Comparison of ENCODE assay signal across 8 cellular contexts in genomic region chr12:121810833-121811433, GRCh38. TPM values are rescaled to one million over a fixed set of nuclear protein-coding genes. Genes with fewer than 3 reads are reported as not detected.
DNase-seq lines count a peak whose midpoint lies in the region; FAIRE-seq and TF ChIP-seq lines count a peak whose summit lies in the region.

No MANE protein-coding gene starts in this region.

- H3K27me3 ChIP-seq in Loucy (ENCODE audit: insufficient read depth, low read length, poor library complexity, severe bottlenecking), result no peaks in the 10 kb centered on the region
- H3K27me3 ChIP-seq in colonic mucosa, result no peaks in the 10 kb centered on the region
- no peaks in the 10 kb centered on the region for H3K27me3 ChIP-seq in neural cell (ENCODE audit: insufficient read depth, low read depth, low read length)

- H4K20me1 ChIP-seq in Loucy (ENCODE audit: insufficient read depth, low read length, poor library complexity, severe bottlenecking) (peaks cover 46% of the 10 kb centered on the region), neural cell (ENCODE audit: insufficient read depth) (peaks cover 42% of the 10 kb centered on the region)

- TF ChIP-seq CTCF in CD14-positive monocyte (IDR thresholded peaks at IDR 0.05), result no peak
- TF ChIP-seq CTCF in Loucy (conservative IDR thresholded peaks at IDR 0.05; ENCODE audit: low read length), result no peak
- TF ChIP-seq CTCF in colonic mucosa (IDR thresholded peaks at IDR 0.05), result no peak
- no peak for TF ChIP-seq CTCF in neural cell (IDR thresholded peaks at IDR 0.05; ENCODE audit: poor library complexity, severe bottlenecking)

- no peak overlapping the region for H3K27ac ChIP-seq in colonic mucosa
- no peak overlapping the region for H3K27ac ChIP-seq in neural cell (ENCODE audit: low read length)

- intact Hi-C loops in CD14-positive monocyte (cut with micrococcal nuclease), result loop anchor here (1.0 to 5.0 kb wide), 2 partner anchors 16 to 34 kb away; no protein-coding TSS in a partner anchor
- intact Hi-C loops in colonic mucosa (cut with DNase I), result loop anchor here (5.0 kb wide), 1 partner anchor 34 kb away; no protein-coding TSS in a partner anchor

- peaks cover 0 to 3% (median 0%) of the 10 kb centered on the region in 3 donors for H3K27me3 Mint-ChIP-seq in CD14-positive monocyte (ENCODE audit: low read depth in 3 of 3)

- H3K9me2 ChIP-seq in Loucy (replicated peaks; ENCODE audit: low read depth, low read length) (no peaks in the 10 kb centered on the region), neural cell (ENCODE audit: insufficient read depth, low read length) (no peaks in the 10 kb centered on the region)

- peaks cover 59% of the 10 kb centered on the region for H3K4me1 Mint-ChIP-seq in CD14-positive monocyte

- peak overlapping the region; percentile 90 for H3K4me2 ChIP-seq in Loucy (ENCODE audit: low read depth, low read length, poor library complexity, severe bottlenecking)
- peak overlapping the region; percentile 96 for H3K4me2 ChIP-seq in neural cell (ENCODE audit: low read length)

- H3K4me3 ChIP-seq in Loucy (ENCODE audit: low read length, poor library complexity, severe bottlenecking) (peak overlapping the region; percentile 78), colonic mucosa (peak overlapping the region; percentile 70), neural cell (ENCODE audit: low read length) (peak overlapping the region; percentile 81)

- peaks cover 25% of the 10 kb centered on the region; the same call in 1 of the 2 replicates for H3K36me3 ChIP-seq in Loucy (ENCODE audit: insufficient read depth, low read length)
- peaks cover 1% of the 10 kb centered on the region for H3K36me3 ChIP-seq in colonic mucosa
- no peaks in the 10 kb centered on the region for H3K36me3 ChIP-seq in neural cell (ENCODE audit: insufficient read depth, low read length)

- H3K9ac ChIP-seq in Loucy (ENCODE audit: low read depth, low read length, poor library complexity, severe bottlenecking), result peak overlapping the region; percentile 65
- peak overlapping the region; percentile 57 to 78 for H3K9ac ChIP-seq in colonic mucosa (ENCODE audit: low read depth in 2 of 2, low read length in 2 of 2)
- H3K9ac ChIP-seq in neural cell (ENCODE audit: low read length), result peak overlapping the region; percentile 61

- peaks cover 0 to 2% (median 0%) of the 10 kb centered on the region in 7 donors for H3K9me3 Mint-ChIP-seq in CD14-positive monocyte

- TF ChIP-seq RAD21 in neural cell (conservative IDR thresholded peaks at IDR 0.05), result no peak

- TF ChIP-seq EP300 in neural cell (conservative IDR thresholded peaks at IDR 0.05; ENCODE audit: poor library complexity, severe bottlenecking), result no peak

- H3K9me3 ChIP-seq in Loucy (ENCODE audit: insufficient read depth, low read depth, low read length) (no peaks in the 10 kb centered on the region), colonic mucosa (no peaks in the 10 kb centered on the region), neural cell (ENCODE audit: low read length) (no peaks in the 10 kb centered on the region)

- DNase-seq in CD14-positive monocyte (ENCODE audit: low spot score), result no peak
- DNase-seq in colonic mucosa, result no peak
- no peak for DNase-seq in COLO668 (lab: John Stamatoyannopoulos, UW; ENCODE audit: unreplicated experiment)
- no peak for DNase-seq in urothelium cell line (ENCODE audit: low spot score)
- no peak for DNase-seq in hypothalamus (lab: John Stamatoyannopoulos, UW)
- DNase-seq in NCI-H345 (lab: John Stamatoyannopoulos, UW), result no peak

- peak overlapping the region; percentile 79 to 90 for H3K4me3 Mint-ChIP-seq in CD14-positive monocyte

- H3K4me1 ChIP-seq in Loucy (ENCODE audit: insufficient read depth, low read length, poor library complexity, severe bottlenecking) (peaks cover 49% of the 10 kb centered on the region), colonic mucosa (peaks cover 21% of the 10 kb centered on the region)

- H2AFZ ChIP-seq in Loucy (ENCODE audit: low read length) (no peak overlapping the region), neural cell (ENCODE audit: low read depth, low read length) (no peak overlapping the region)

- H3K27ac Mint-ChIP-seq in CD14-positive monocyte, result peak overlapping the region; percentile 35 to 90 (median 76)

- H3F3A ChIP-seq in Loucy (ENCODE audit: low read depth), result no peaks in the 10 kb centered on the region
- H3F3A ChIP-seq in neural cell (ENCODE audit: insufficient read depth, low read length, poor library complexity, severe bottlenecking), result no peaks in the 10 kb centered on the region

- H3K79me2 ChIP-seq in Loucy (ENCODE audit: insufficient read depth, low read length) (peaks cover 88% of the 10 kb centered on the region), neural cell (replicated peaks; ENCODE audit: insufficient read depth, low read length) (peaks cover 84% of the 10 kb centered on the region)

- peaks cover 40 to 64% of the 10 kb centered on the region in 2 donors for H3K36me3 Mint-ChIP-seq in CD14-positive monocyte

- no peak for FAIRE-seq in urothelium cell line (lab: Jason Lieb, UNC)

TF ChIP-seq in neural cell, 6 proteins besides CTCF, POLR2A, EP300 and RAD21:
- TF ChIP-seq SMC3 (conservative IDR thresholded peaks at IDR 0.05; ENCODE audit: poor library complexity) (no peak), POLR2AphosphoS5 (IDR thresholded peaks at IDR 0.05) (no peak), EZH2 (IDR thresholded peaks at IDR 0.05; ENCODE audit: borderline replicate concordance, insufficient read depth, low read length, poor library complexity, severe bottlenecking) (no peak), MXI1 (conservative IDR thresholded peaks at IDR 0.05; ENCODE audit: poor library complexity, severe bottlenecking) (no peak), REST (IDR thresholded peaks at IDR 0.05; ENCODE audit: borderline replicate concordance) (no peak), TAF1 (IDR thresholded peaks at IDR 0.05; ENCODE audit: low read depth) (no peak)

RNA-seq across cellular contexts. Expression of gene SETD1B, which starts 7.1 kb away (rescaled TPM):
- under 1 TPM; 0.28 to 0.60 TPM for polyA plus RNA-seq in CD14-positive monocyte
- total RNA-seq in colonic mucosa, result 10 to 100 TPM; 20.4 to 25.4 TPM
- 2.6 and 3.2 TPM in 2 replicates for polyA plus RNA-seq in neural cell
- 5.4 and 8.1 TPM in 2 replicates for polyA minus RNA-seq in neural cell

RNA-seq across cellular contexts. Expression of gene RHOF, which starts 17.4 kb away (rescaled TPM):
- 10 to 100 TPM in 1 of 2 donors, 1 to 10 TPM in 1; 7.1 to 13.6 TPM for polyA plus RNA-seq in CD14-positive monocyte
- total RNA-seq in colonic mucosa, result 10 to 100 TPM; 58.0 to 74.5 TPM
- 9.4 and 14.7 TPM in 2 replicates for polyA plus RNA-seq in neural cell
- 29.0 and 31.6 TPM in 2 replicates for polyA minus RNA-seq in neural cell

RNA-seq across cellular contexts. Expression of gene HPD, which starts 47.7 kb away (rescaled TPM):
- under 1 TPM in 1 of 2 donors, not detected in 1; 0.75 TPM for polyA plus RNA-seq in CD14-positive monocyte
- under 1 TPM; 0.27 to 0.91 TPM for total RNA-seq in colonic mucosa
- polyA plus RNA-seq in neural cell, result not detected in 2 replicates
- polyA minus RNA-seq in neural cell, result not detected in 2 replicates
